Comparison of ENCODE assay signal across 1 cellular context in genomic region chr3:120459196-120459595, GRCh38.
TF ChIP-seq lines count a peak whose summit lies in the region.

No MANE protein-coding gene starts in this region.

TF ChIP-seq in IMR-90, 13 proteins besides CTCF, POLR2A, EP300 and RAD21 (continued from another document):
- no peak for TF ChIP-seq ELK1 (IDR thresholded peaks at IDR 0.05; ENCODE audit: borderline replicate concordance, low read depth, low read length)
- TF ChIP-seq CHD1 (IDR thresholded peaks at IDR 0.05; ENCODE audit: low read depth, low read length) = no peak
- TF ChIP-seq MXI1 (IDR thresholded peaks at IDR 0.05; ENCODE audit: borderline replicate concordance, low read depth, low read length) = no peak
- no peak for TF ChIP-seq SMC3 (IDR thresholded peaks at IDR 0.05; ENCODE audit: low read depth, low read length)
- no peak for TF ChIP-seq BHLHE40 (IDR thresholded peaks at IDR 0.05; ENCODE audit: low read depth, low read length)
- TF ChIP-seq RCOR1 (IDR thresholded peaks at IDR 0.05; ENCODE audit: insufficient replicate concordance, low read length) = no peak
